Comparison of ENCODE assay signal across 9 cellular contexts in the genomic region with DNA sequence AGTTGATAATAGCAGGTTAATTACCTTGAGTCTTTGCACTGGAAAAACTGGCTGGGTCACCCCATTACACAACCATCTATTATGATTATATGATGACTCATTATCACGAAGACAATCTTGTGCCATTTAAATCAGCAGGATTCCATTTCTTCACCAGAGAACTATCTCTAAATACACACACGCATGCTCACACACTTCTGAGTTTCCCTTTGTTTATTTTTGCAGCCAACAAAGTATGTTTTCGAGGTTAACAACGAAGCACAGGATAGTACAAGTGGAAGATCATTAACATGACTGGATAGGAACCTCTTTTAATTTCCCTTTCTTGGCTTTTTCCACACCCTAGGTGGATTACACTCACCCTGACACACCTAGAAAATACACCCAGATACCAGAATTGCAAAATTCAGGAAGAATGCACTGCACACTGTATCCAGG. TPM values are rescaled to one million over a fixed set of nuclear protein-coding genes. Genes with fewer than 3 reads are reported as not detected.
DNase-seq lines count a peak whose midpoint lies in the region; ATAC-seq, FAIRE-seq and TF ChIP-seq lines count a peak whose summit lies in the region.
"Had no signal": no experiment of that assay in that cellular context is flagged by ENCODE, and none has a peak within 500 bp of the region (broad histone marks: within the 10 kb centered on the region; RNA-seq: fewer than 3 reads in every experiment).

No MANE protein-coding gene starts in this region.

- peak overlapping the region; percentile 1 for H3K4me3 ChIP-seq in AG04449 (ENCODE audit: low read depth, low read length)
- no peak overlapping the region for H3K4me3 ChIP-seq in HUES64 (ENCODE audit: low read length)
- no peak overlapping the region for H3K4me3 ChIP-seq in astrocyte (ENCODE audit: insufficient read depth, low read depth, low read length)
- H3K4me3 ChIP-seq in H7 (ENCODE audit: insufficient read depth, low read depth, low read length) = no peak overlapping the region
- no peak overlapping the region for H3K4me3 ChIP-seq in heart right ventricle
- H3K4me3 ChIP-seq: HAP-1 had no signal

- FAIRE-seq in astrocyte (lab: Jason Lieb, UNC) = peak; percentile 86

- intact Hi-C loops in heart right ventricle (cut with DNase I) = no loop called here
- intact Hi-C loops in activated CD4-positive, alpha-beta T cell treated with anti-CD3 and anti-CD28 coated beads for 36 hours (cut with DNase I, micrococcal nuclease) = no loop called here

- H3K36me3 ChIP-seq in HUES64 (ENCODE audit: insufficient read depth, low read length) = peaks cover 33% of the 10 kb centered on the region
- H3K36me3 ChIP-seq in astrocyte (ENCODE audit: insufficient read depth, low read length) = no peaks in the 10 kb centered on the region
- H3K36me3 ChIP-seq in H7 (replicated peaks; ENCODE audit: control insufficient read depth, insufficient read depth, low read length) = no peaks in the 10 kb centered on the region
- peaks cover 0 to 13% (median 0%) of the 10 kb centered on the region in 9 donors for H3K36me3 ChIP-seq in heart right ventricle
- H3K36me3 ChIP-seq: HAP-1 had no signal

- no peaks in the 10 kb centered on the region for H3K79me2 ChIP-seq in astrocyte (ENCODE audit: insufficient read depth, low read length)

- H3K4me1 ChIP-seq in HUES64 (ENCODE audit: insufficient read depth, low read length) = peaks cover 31% of the 10 kb centered on the region
- peaks cover 30% of the 10 kb centered on the region for H3K4me1 ChIP-seq in astrocyte (ENCODE audit: insufficient read depth, low read length)
- H3K4me1 ChIP-seq in heart right ventricle = peaks cover 0 to 5% (median 0%) of the 10 kb centered on the region in 9 donors

- peaks cover 6% of the 10 kb centered on the region for H3K4me1 Mint-ChIP-seq in astrocyte (ENCODE audit: low read depth, unreplicated experiment)
- peaks cover 0 to 3% of the 10 kb centered on the region in 2 donors for H3K4me1 Mint-ChIP-seq in stimulated activated naive B cell treated with anti-CD40 and anti-IgM and Interleukin-4, amounts not matched to agents 10 μg/mL and 1 μg/mL and 100 μg/mL, for 72 hours
- no peaks in the 10 kb centered on the region for H3K4me1 Mint-ChIP-seq in activated CD4-positive, alpha-beta T cell treated with anti-CD3 and anti-CD28 coated beads for 36 hours

- POLR2A ChIA-PET in AG04449 (lab: Yijun Ruan, JAX) = no interaction called here
- POLR2A ChIA-PET in activated CD4-positive, alpha-beta T cell treated with anti-CD3 and anti-CD28 coated beads for 36 hours (lab: Charles Lee) = no interaction called here

- peak; percentile 5 for ATAC-seq in left lobe of liver
- no peak for ATAC-seq in heart right ventricle
- ATAC-seq in stimulated activated naive B cell treated with anti-CD40 and anti-IgM and Interleukin-4, amounts not matched to agents 10 μg/mL and 1 μg/mL and 100 μg/mL, for 72 hours (replicated peaks) = no peak
- no peak for ATAC-seq in activated CD4-positive, alpha-beta T cell treated with anti-CD3 and anti-CD28 coated beads for 36 hours

- no peaks in the 10 kb centered on the region for H3K27me3 Mint-ChIP-seq in astrocyte (ENCODE audit: low read depth, unreplicated experiment)
- peaks cover 9 to 30% of the 10 kb centered on the region in 2 donors for H3K27me3 Mint-ChIP-seq in stimulated activated naive B cell treated with anti-CD40 and anti-IgM and Interleukin-4, amounts not matched to agents 10 μg/mL and 1 μg/mL and 100 μg/mL, for 72 hours
- H3K27me3 Mint-ChIP-seq in activated CD4-positive, alpha-beta T cell treated with anti-CD3 and anti-CD28 coated beads for 36 hours = peaks cover 7% of the 10 kb centered on the region

- H4K20me1 ChIP-seq in astrocyte (ENCODE audit: insufficient read depth, low read length) = no peaks in the 10 kb centered on the region

- H3K27ac ChIP-seq in HUES64 (ENCODE audit: low read depth, low read length) (peak overlapping the region; percentile 36; the same call in 1 of the 2 replicates), astrocyte (ENCODE audit: low read depth, low read length) (peak overlapping the region; percentile 55), heart right ventricle (no peak overlapping the region)

- H3K27ac Mint-ChIP-seq in astrocyte (ENCODE audit: unreplicated experiment) = no peak overlapping the region
- no peak overlapping the region for H3K27ac Mint-ChIP-seq in stimulated activated naive B cell treated with anti-CD40 and anti-IgM and Interleukin-4, amounts not matched to agents 10 μg/mL and 1 μg/mL and 100 μg/mL, for 72 hours
- H3K27ac Mint-ChIP-seq in activated CD4-positive, alpha-beta T cell treated with anti-CD3 and anti-CD28 coated beads for 36 hours = no peak overlapping the region

- CTCF ChIA-PET in AG04449 (lab: Yijun Ruan, JAX) = interaction anchor here (1.5 to 2.0 kb wide), 2 partner anchors 18 to 20 kb away, joined by 3 to 4 read pairs; a partner anchor contains a TSS
- CTCF ChIA-PET in activated CD4-positive, alpha-beta T cell treated with anti-CD3 and anti-CD28 coated beads for 36 hours (lab: Charles Lee) = no interaction called here

- TF ChIP-seq CTCF in AG04449 (IDR thresholded peaks at IDR 0.05; ENCODE audit: insufficient read depth, low read length, missing control alignments) (no peak), astrocyte (IDR thresholded peaks at IDR 0.05; ENCODE audit: insufficient read depth, low read depth, low read length) (no peak), heart right ventricle (IDR thresholded peaks at IDR 0.05) (no peak)

- DNase-seq in AG04449 (ENCODE audit: low read depth, low spot score) = peak; percentile 86
- DNase-seq in astrocyte (ENCODE audit: low read depth) = peak; percentile 89
- DNase-seq in left lobe of liver (ENCODE audit: low spot score) = no peak
- no peak for DNase-seq in H7
- no peak for DNase-seq in heart right ventricle
- DNase-seq in stimulated activated naive B cell treated with anti-CD40 and anti-IgM and Interleukin-4, amounts not matched to agents 10 μg/mL and 1 μg/mL and 100 μg/mL, for 72 hours = no peak
- no peak for DNase-seq in activated CD4-positive, alpha-beta T cell treated with anti-CD3 and anti-CD28 coated beads for 36 hours

- H3K9me3 ChIP-seq in HUES64 (ENCODE audit: insufficient read depth, low read depth, low read length) (no peaks in the 10 kb centered on the region), astrocyte (ENCODE audit: insufficient read depth, low read depth, low read length) (no peaks in the 10 kb centered on the region), heart right ventricle (no peaks in the 10 kb centered on the region)
- H3K9me3 ChIP-seq: HAP-1 had no signal

- no peak overlapping the region for H2AFZ ChIP-seq in astrocyte (ENCODE audit: low read depth, low read length)

- H3K27me3 ChIP-seq in HUES64 (ENCODE audit: insufficient read depth, low read length) (no peaks in the 10 kb centered on the region), astrocyte (ENCODE audit: insufficient read depth, low read length) (no peaks in the 10 kb centered on the region), H7 (ENCODE audit: control insufficient read depth, insufficient read depth, low read length) (peaks cover 2% of the 10 kb centered on the region; the same call in 1 of the 2 replicates), heart right ventricle (no peaks in the 10 kb centered on the region)

- H3K36me3 Mint-ChIP-seq in astrocyte (ENCODE audit: low read depth, unreplicated experiment) = peaks cover 16% of the 10 kb centered on the region
- no peaks in the 10 kb centered on the region for H3K36me3 Mint-ChIP-seq in stimulated activated naive B cell treated with anti-CD40 and anti-IgM and Interleukin-4, amounts not matched to agents 10 μg/mL and 1 μg/mL and 100 μg/mL, for 72 hours
- no peaks in the 10 kb centered on the region for H3K36me3 Mint-ChIP-seq in activated CD4-positive, alpha-beta T cell treated with anti-CD3 and anti-CD28 coated beads for 36 hours (ENCODE audit: low read depth)

- no peaks in the 10 kb centered on the region for H3K9me3 Mint-ChIP-seq in astrocyte (ENCODE audit: unreplicated experiment)
- H3K9me3 Mint-ChIP-seq in stimulated activated naive B cell treated with anti-CD40 and anti-IgM and Interleukin-4, amounts not matched to agents 10 μg/mL and 1 μg/mL and 100 μg/mL, for 72 hours = no peaks in the 10 kb centered on the region
- H3K9me3 Mint-ChIP-seq in activated CD4-positive, alpha-beta T cell treated with anti-CD3 and anti-CD28 coated beads for 36 hours (ENCODE audit: low read depth) = no peaks in the 10 kb centered on the region

- peak overlapping the region; percentile 79 for H3K4me2 ChIP-seq in astrocyte (ENCODE audit: low read length)

- no peak overlapping the region for H3K9ac ChIP-seq in HUES64 (ENCODE audit: low read depth, low read length)
- peak overlapping the region; percentile 30 for H3K9ac ChIP-seq in astrocyte (ENCODE audit: low read length)

- peak overlapping the region; percentile 17 for H3K4me3 Mint-ChIP-seq in astrocyte (ENCODE audit: unreplicated experiment)
- H3K4me3 Mint-ChIP-seq in stimulated activated naive B cell treated with anti-CD40 and anti-IgM and Interleukin-4, amounts not matched to agents 10 μg/mL and 1 μg/mL and 100 μg/mL, for 72 hours = no peak overlapping the region
- no peak overlapping the region for H3K4me3 Mint-ChIP-seq in activated CD4-positive, alpha-beta T cell treated with anti-CD3 and anti-CD28 coated beads for 36 hours

- 80% methylated on average over 4 of the region's 4 CpGs for WGBS in HUES64
- 56 to 70% methylated on average over 4 of the region's 4 CpGs for WGBS in heart right ventricle, 2 donors

RNA-seq across cellular contexts. Expression of a gene that starts 18.9 kb away (rescaled TPM):
- polyA plus RNA-seq in HUES64 (2013, experiment 1 of 2) = 32.0 TPM
- polyA plus RNA-seq in HUES64 (2013, experiment 2 of 2) = 28.8 TPM
- total RNA-seq in astrocyte = 36.4 and 43.1 TPM in 2 replicates
- 36.4 TPM for total RNA-seq in left lobe of liver
- 27.9 and 28.5 TPM in 2 replicates for total RNA-seq in H7 (2014; rRNA removed; shearing (Covaris generic))
- total RNA-seq in heart right ventricle = 10 to 100 TPM; 42.3 to 70.1 (median 56.7) TPM
- 10 to 100 TPM; 29.3 to 30.4 TPM for polyA plus RNA-seq in heart right ventricle
- total RNA-seq in activated CD4-positive, alpha-beta T cell treated with anti-CD3 and anti-CD28 coated beads for 36 hours = 1 to 10 TPM; 2.7 to 3.7 TPM

Comparison
In these comparisons a context has a peak if more than half of its experiments do, and no peak if none do; other contexts are left out.
1. DNase-seq: peak in AG04449 (single experiment) and astrocyte (single experiment); none in left lobe of liver (single experiment), H7 (single experiment), heart right ventricle (0 of 2), stimulated activated naive B cell treated with anti-CD40 and anti-IgM and Interleukin-4, amounts not matched to agents 10 μg/mL and 1 μg/mL and 100 μg/mL, for 72 hours (single experiment) and activated CD4-positive, alpha-beta T cell treated with anti-CD3 and anti-CD28 coated beads for 36 hours (single experiment).
2. H3K27ac ChIP-seq: peak in HUES64 (single experiment) and astrocyte (single experiment); none in heart right ventricle (0 of 10).